ENCODE assay signal across 7 cellular contexts in genomic region chr1:165629848-165630628, GRCh38. TPM values are rescaled to one million over a fixed set of nuclear protein-coding genes. Genes with fewer than 3 reads are reported as not detected.
DNase-seq lines count a peak whose midpoint lies in the region; ATAC-seq and TF ChIP-seq lines count a peak whose summit lies in the region.

No MANE protein-coding gene starts in this region.

- H3K27me3 ChIP-seq in SU-DHL-6 (ENCODE audit: low read length) (no peaks in the 10 kb centered on the region), thyroid gland (no peaks in the 10 kb centered on the region)

- peak overlapping the region; percentile 56; the same call in 1 of the 2 replicates for H3K27ac ChIP-seq in SU-DHL-6 (ENCODE audit: low read depth, low read length)
- H3K27ac ChIP-seq in thyroid gland: peak overlapping the region; percentile 82 to 95 (median 92)

- H2AFZ ChIP-seq in SU-DHL-6 (ENCODE audit: low read depth, low read length, severe bottlenecking): peak overlapping the region; percentile 58

- DNase-seq in iPS-NIHi7 (ENCODE audit: extremely low spot score) (peak; percentile 66), thyroid gland (no peak), KBM-7 (no peak)

- peak overlapping the region; percentile 65 for H3K4me2 ChIP-seq in SU-DHL-6 (ENCODE audit: low read depth, low read length, poor library complexity, severe bottlenecking)

- H3K4me1 ChIP-seq in thyroid gland: peaks cover 24 to 30% of the 10 kb centered on the region in 2 donors

- H3K9ac ChIP-seq in SU-DHL-6 (ENCODE audit: low read length): peak overlapping the region; percentile 69

- H3K9me2 ChIP-seq in SU-DHL-6 (replicated peaks; ENCODE audit: insufficient read depth, low read length): no peaks in the 10 kb centered on the region

- intact Hi-C loops in thyroid gland (cut with DNase I): loop anchor here (5.0 to 10.0 kb wide), 2 partner anchors 72 to 195 kb away; partner anchors contain the start of gene UCK2

- H3K9me3 ChIP-seq in SU-DHL-6 (ENCODE audit: insufficient read depth, low read length) (no peaks in the 10 kb centered on the region), thyroid gland (no peaks in the 10 kb centered on the region)

- peaks cover 11% of the 10 kb centered on the region; the same call in 1 of the 2 replicates for H3F3A ChIP-seq in SU-DHL-6 (ENCODE audit: insufficient read depth)

- H3K4me3 ChIP-seq in GM12875 (ENCODE audit: low read depth, low read length): peak overlapping the region; percentile 87
- peak overlapping the region; percentile 68 for H3K4me3 ChIP-seq in SU-DHL-6 (ENCODE audit: insufficient read depth, low read length, poor library complexity, severe bottlenecking)
- peak overlapping the region in 2 of 3 donors; percentile 56 to 66 for H3K4me3 ChIP-seq in thyroid gland (replicated peaks in 1 of 3)

- H3K79me2 ChIP-seq in SU-DHL-6 (ENCODE audit: insufficient read depth, low read length): no peaks in the 10 kb centered on the region

- no peak for TF ChIP-seq POLR2A in thyroid gland (IDR thresholded peaks at IDR 0.05)

- WGBS in thyroid gland, 2 donors: 5 to 14% methylated on average over 8 to 26 of the region's 26 CpGs

- TF ChIP-seq CTCF in GM12875 (IDR thresholded peaks at IDR 0.05; ENCODE audit: borderline replicate concordance, insufficient read depth, low read depth, low read length): no peak
- no peak for TF ChIP-seq CTCF in SU-DHL-6 (IDR thresholded peaks at IDR 0.05; ENCODE audit: insufficient read depth, low read length, poor library complexity, severe bottlenecking)
- no peak for TF ChIP-seq CTCF in thyroid gland (IDR thresholded peaks at IDR 0.05)

- in situ Hi-C loops in KBM-7 (cut with MboI; ENCODE audit: low pct_unique_long_range_greater_than_20kb, low sequenced_read_pairs): no loop called here

- H3K36me3 ChIP-seq in SU-DHL-6 (ENCODE audit: low read length) (no peaks in the 10 kb centered on the region), thyroid gland (no peaks in the 10 kb centered on the region)

- H4K20me1 ChIP-seq in SU-DHL-6 (ENCODE audit: low read depth, low read length): no peaks in the 10 kb centered on the region

- ATAC-seq in HG03045 (IDR thresholded peaks at IDR 0.05; ENCODE audit: unreplicated experiment) (peak; percentile 3), HG02970 (IDR thresholded peaks at IDR 0.05; ENCODE audit: low FRiP score, unreplicated experiment) (no peak)

RNA-seq across cellular contexts. Expression of gene MGST3, which starts 1.0 kb away (rescaled TPM):
- total RNA-seq in thyroid gland: 100 to 1,000 TPM; 146 to 366 (median 307) TPM
